Comparison of ENCODE assay signal across 1 cellular context in the genomic region with DNA sequence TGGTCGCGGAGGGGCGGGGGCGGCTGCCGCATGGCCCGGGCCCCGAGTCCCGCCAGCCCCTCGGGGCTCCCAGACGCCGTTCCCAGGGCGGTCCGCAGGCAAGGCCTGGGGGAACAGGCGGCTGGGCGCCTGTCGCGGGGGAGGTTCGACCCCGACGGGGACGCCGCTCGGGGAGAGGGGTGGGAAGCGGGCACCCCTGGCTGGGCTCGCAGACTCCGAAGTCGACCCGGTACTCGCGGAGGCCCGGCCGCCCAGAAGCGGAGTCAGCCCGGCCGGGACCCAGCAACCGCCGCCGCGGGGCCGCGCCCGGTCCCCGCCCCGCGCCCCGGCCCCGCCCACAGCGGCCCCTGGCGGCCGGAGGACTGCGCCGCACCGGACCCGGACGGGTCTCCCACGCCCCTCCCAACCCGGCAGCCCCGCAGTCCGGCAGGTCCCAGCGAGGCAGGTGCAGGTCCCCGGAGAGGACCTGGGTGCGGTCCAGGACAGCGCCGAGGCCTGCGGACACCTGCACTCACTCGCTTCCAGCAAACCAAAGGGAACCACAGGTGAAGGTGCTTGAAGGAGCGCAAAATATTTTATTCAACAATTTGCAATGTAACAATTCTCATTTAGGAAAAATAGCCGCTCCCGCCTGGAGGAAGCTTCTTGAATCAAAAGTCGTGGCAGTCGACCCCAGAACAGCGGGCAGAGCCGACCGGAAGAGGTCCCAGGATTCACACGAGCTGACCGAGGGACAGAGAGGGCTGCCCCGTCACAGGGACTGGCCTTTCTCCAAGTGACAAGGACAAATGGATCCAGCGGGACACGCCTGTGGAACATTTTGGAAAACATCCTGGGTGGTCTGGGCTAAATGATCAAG.
TF ChIP-seq lines count a peak whose summit lies in the region.

Gene INPP5E (minus strand): TSS at position 296 of the 859 bp plus-strand sequence. CDS start 426 bp downstream, outside the sequence.

TF ChIP-seq in HepG2, 621 proteins besides CTCF, POLR2A, EP300 and RAD21 (continued from another document):
- no peak for TF ChIP-seq TEF (CRISPR knock-in tag; IDR thresholded peaks at IDR 0.05)
- TF ChIP-seq NR2F2 (IDR thresholded peaks at IDR 0.05; ENCODE audit: borderline replicate concordance, low read depth), result no peak
- no peak for TF ChIP-seq MED1 (CRISPR knock-in tag; IDR thresholded peaks at IDR 0.05)
- TF ChIP-seq SP1 (IDR thresholded peaks at IDR 0.05), result no peak
- no peak for TF ChIP-seq SP1 (CRISPR knock-in tag; IDR thresholded peaks at IDR 0.05)
